In genomic region chr9:105243935-105244273, GRCh38 we compare ENCODE assay signal across 8 cellular contexts. TPM values are rescaled to one million over a fixed set of nuclear protein-coding genes. Genes with fewer than 3 reads are reported as not detected.
A peak's percentile ranks its signal among the peaks of the same experiment; 100 is the strongest.
DNase-seq lines count a peak whose midpoint lies in the region; ATAC-seq, FAIRE-seq and TF ChIP-seq lines count a peak whose summit lies in the region.

No MANE protein-coding gene starts in this region.

- ATAC-seq in HepG2 (no peak), thoracic aorta (ENCODE audit: insufficient number of reproducible peaks, low FRiP score, low read depth) (no peak)

- no peak for TF ChIP-seq RAD21 in HepG2 (CRISPR knock-in tag; IDR thresholded peaks at IDR 0.05)

- 12% methylated on average over 9 of the region's 9 CpGs for WGBS in HepG2 (ENCODE audit: low lambda C conversion rate)

- TF ChIP-seq POLR2A in HepG2 (IDR thresholded peaks at IDR 0.05; ENCODE audit: insufficient read depth in 1 of 2, low read depth in 2 of 2, low read length in 2 of 2) = no peak

- H3K27ac ChIP-seq in ascending aorta (peak overlapping the region; percentile 78 to 88), HepG2 (ENCODE audit: extremely low read length, insufficient read depth, low read length) (peak overlapping the region; percentile 56), thoracic aorta (peak overlapping the region; percentile 65 to 73)

- H3K4me3 ChIP-seq in ascending aorta (peak overlapping the region; percentile 96 to 97), HepG2 (replicated peaks in 1 of 3; ENCODE audit: insufficient read depth in 1 of 3, low read depth in 2 of 3, low read length in 3 of 3) (peak overlapping the region; percentile 93 to 98 (median 97)), thoracic aorta (peak overlapping the region; percentile 90)

- TF ChIP-seq CTCF in ascending aorta (IDR thresholded peaks at IDR 0.05) = no peak
- no peak for TF ChIP-seq CTCF in HepG2 (CRISPR knock-in tag; IDR thresholded peaks at IDR 0.05)
- TF ChIP-seq CTCF in thoracic aorta (IDR thresholded peaks at IDR 0.05) = no peak
- TF ChIP-seq CTCF in GM10248 (IDR thresholded peaks at IDR 0.05; ENCODE audit: control extremely low read depth, extremely low read depth, low read depth, missing control alignments) = no peak

- TF ChIP-seq EP300 in HepG2 (IDR thresholded peaks at IDR 0.05; ENCODE audit: low read depth in 2 of 2, low read length in 2 of 2) (no peak), HepG2 (CRISPR knock-in tag; IDR thresholded peaks at IDR 0.05; ENCODE audit: borderline replicate concordance) (no peak)

- peak overlapping the region; percentile 83 for H2AFZ ChIP-seq in HepG2 (ENCODE audit: low read length)

- FAIRE-seq in HepG2 (lab: Jason Lieb, UNC) = no peak

- no peaks in the 10 kb centered on the region for H3K27me3 ChIP-seq in ascending aorta
- H3K27me3 ChIP-seq in HepG2 (ENCODE audit: control insufficient read depth in 1 of 2, insufficient read depth in 2 of 2, low read length in 2 of 2) = no peaks in the 10 kb centered on the region
- H3K27me3 ChIP-seq in thoracic aorta (replicated peaks; ENCODE audit: insufficient read depth) = no peaks in the 10 kb centered on the region

- intact Hi-C loops in ascending aorta (cut with DNase I) (loop anchor here (1.0 to 5.0 kb wide), 8 partner anchors 39 to 1152 kb away; partner anchors contain the start of genes NIPSNAP3B and SMC2), HepG2 (cut with micrococcal nuclease; ENCODE audit: unreplicated experiment) (loop anchor here (2.0 kb wide), 3 partner anchors 87 to 317 kb away; no protein-coding TSS in a partner anchor)

- DNase-seq in activated T-cell treated with anti-CD3 and anti-CD28 coated beads, Interleukin-2, amount 50 U/mL, for 24 hours = no peak
- no peak for DNase-seq in activated T-cell treated with anti-CD3 and anti-CD28 coated beads, Interleukin-2, amount 50 U/mL, for 48 hours
- no peak for DNase-seq in ascending aorta (ENCODE audit: low spot score in 2 of 2)
- no peak for DNase-seq in HepG2 (ENCODE audit: low spot score)
- no peak for DNase-seq in thoracic aorta (ENCODE audit: low spot score)
- no peak for DNase-seq in GM10248 (ENCODE audit: extremely low spot score)
- no peak for DNase-seq in stimulated activated naive CD4-positive, alpha-beta T cell (lab: John Stamatoyannopoulos, UW)
- no peak for DNase-seq in stimulated activated naive CD4-positive, alpha-beta T cell treated with Interleukin-2 at 50 U/mL for 16 hours (lab: John Stamatoyannopoulos, UW)

- H3K4me3 Mint-ChIP-seq in activated T-cell treated with anti-CD3 and anti-CD28 coated beads, Interleukin-2, amount 50 U/mL, for 24 hours = peak overlapping the region; percentile 73

- no TSS peak for BruUV-seq in HepG2 (replicated peaks; lab: Mats Ljungman, UMichigan)

- CTCF ChIA-PET in HepG2 (lab: Yijun Ruan, JAX; ENCODE audit: low intra/inter-chr PET ratio, low total read pairs) = no interaction called here
- CTCF ChIA-PET in GM10248 (lab: Yijun Ruan, JAX) = interaction anchor here (0.6 to 2.0 kb wide), 5 partner anchors 10 to 25 kb away, joined by 3 to 11 read pairs (median 4); no protein-coding TSS in a partner anchor

- no peaks in the 10 kb centered on the region for H3K9me3 Mint-ChIP-seq in activated T-cell treated with anti-CD3 and anti-CD28 coated beads, Interleukin-2, amount 50 U/mL, for 24 hours

- peaks cover 34% of the 10 kb centered on the region for H3K27me3 Mint-ChIP-seq in activated T-cell treated with anti-CD3 and anti-CD28 coated beads, Interleukin-2, amount 50 U/mL, for 24 hours

- peaks cover 25% of the 10 kb centered on the region for H3K4me1 Mint-ChIP-seq in activated T-cell treated with anti-CD3 and anti-CD28 coated beads, Interleukin-2, amount 50 U/mL, for 24 hours (ENCODE audit: low read depth)

- in situ Hi-C loops in HepG2 (cut with HindIII; ENCODE audit: extremely low pct_ligation_motif_present, low pct_unique_long_range_greater_than_20kb) = no loop called here

- H3K79me2 ChIP-seq in HepG2 (ENCODE audit: insufficient read depth, low read length) = peaks cover 39% of the 10 kb centered on the region

- peak overlapping the region; percentile 77 for H3K27ac Mint-ChIP-seq in activated T-cell treated with anti-CD3 and anti-CD28 coated beads, Interleukin-2, amount 50 U/mL, for 24 hours

- no peaks in the 10 kb centered on the region for H3K36me3 ChIP-seq in ascending aorta
- no peaks in the 10 kb centered on the region for H3K36me3 ChIP-seq in HepG2 (replicated peaks in 1 of 2; ENCODE audit: control insufficient read depth in 1 of 2, insufficient read depth in 2 of 2, low read length in 2 of 2)
- no peaks in the 10 kb centered on the region for H3K36me3 ChIP-seq in thoracic aorta

- H3K4me2 ChIP-seq in HepG2 (ENCODE audit: low read depth, low read length) = peak overlapping the region; percentile 75

- H3K9ac ChIP-seq in HepG2 (ENCODE audit: insufficient read depth, low read depth, low read length) = peak overlapping the region; percentile 76

- H3K36me3 Mint-ChIP-seq in activated T-cell treated with anti-CD3 and anti-CD28 coated beads, Interleukin-2, amount 50 U/mL, for 24 hours (ENCODE audit: low read depth) = peaks cover 3% of the 10 kb centered on the region

- H3K4me1 ChIP-seq in ascending aorta (peaks cover 14 to 25% of the 10 kb centered on the region in 2 donors), HepG2 (ENCODE audit: insufficient read depth, low read length) (peaks cover 60% of the 10 kb centered on the region), thoracic aorta (ENCODE audit: control insufficient read depth in 1 of 2, low read depth in 2 of 2) (peaks cover 22 to 37% of the 10 kb centered on the region in 2 donors)

- H3K9me3 ChIP-seq in ascending aorta (peaks cover 6 to 8% of the 10 kb centered on the region in 2 donors), HepG2 (ENCODE audit: low read length) (no peaks in the 10 kb centered on the region), thoracic aorta (no peaks in the 10 kb centered on the region)

- POLR2A ChIA-PET in HepG2 (lab: Yijun Ruan, JAX) = interaction anchor here (1.0 to 2.4 kb wide), 7 partner anchors 14 to 344 kb away, joined by 3 to 17 read pairs (median 6); no protein-coding TSS in a partner anchor
- POLR2A ChIA-PET in GM10248 (lab: Yijun Ruan, JAX) = interaction anchor here (1.8 kb wide), 1 partner anchor 10 kb away, joined by 4 read pairs; no protein-coding TSS in a partner anchor

- H4K20me1 ChIP-seq in HepG2 (ENCODE audit: insufficient read depth, low read length) = no peaks in the 10 kb centered on the region

TF ChIP-seq in HepG2, 621 proteins besides CTCF, POLR2A, EP300 and RAD21 (continues in another document):
- TF ChIP-seq ZNF280D (CRISPR knock-in tag; IDR thresholded peaks at IDR 0.05) (no peak), NONO (IDR thresholded peaks at IDR 0.05) (no peak), NONO (CRISPR knock-in tag; conservative IDR thresholded peaks at IDR 0.05) (no peak), ZNF788 (CRISPR knock-in tag; IDR thresholded peaks at IDR 0.05; ENCODE audit: borderline replicate concordance) (no peak), FLYWCH1 (CRISPR knock-in tag; IDR thresholded peaks at IDR 0.05) (no peak)

RNA-seq across cellular contexts. Expression of gene SLC44A1, which starts 0.5 kb away (rescaled TPM):
- total RNA-seq in ascending aorta = 26.5 TPM
- total RNA-seq in HepG2 (2016; rRNA removed; fragmentation: Illumina TruSeq; extraction: Trizol) = 30.4 and 40.8 TPM in 2 replicates
- total RNA-seq in HepG2 (2016; cell fraction: cytosol; rRNA removed; fragmentation: Illumina TruSeq; extraction: Trizol; ENCODE audit: low read depth) = 12.0 and 12.2 TPM in 2 replicates
- 31.5 and 39.4 TPM in 2 replicates for total RNA-seq in HepG2 (2016; cell fraction: insoluble cytoplasmic fraction; rRNA removed; fragmentation: Illumina TruSeq; extraction: Trizol)
- 34.7 and 38.3 TPM in 2 replicates for total RNA-seq in HepG2 (2016; cell fraction: membrane; rRNA removed; fragmentation: Illumina TruSeq; extraction: Trizol)
- 31.6 and 40.2 TPM in 2 replicates for total RNA-seq in HepG2 (2016; cell fraction: nucleus; rRNA removed; fragmentation: Illumina TruSeq; extraction: Trizol)
- 21.1 and 21.4 TPM in 2 replicates for polyA plus RNA-seq in HepG2 (2011; rRNA removed)
- 15.7 and 26.2 TPM in 2 replicates for polyA plus RNA-seq in HepG2 (2011; cell fraction: cytosol; rRNA removed)
- polyA plus RNA-seq in HepG2 (2011; cell fraction: nucleus; rRNA removed) = 7.9 and 11.1 TPM in 2 replicates
- polyA plus RNA-seq in HepG2 (2012) = 38.1 and 40.7 TPM in 2 replicates
- polyA plus RNA-seq in HepG2 (2016; cell fraction: cytosol; fragmentation: Illumina TruSeq; extraction: Trizol; ENCODE audit: low read depth) = 5.0 and 7.1 TPM in 2 replicates
- polyA plus RNA-seq in HepG2 (2016; cell fraction: insoluble cytoplasmic fraction; fragmentation: Illumina TruSeq; extraction: Trizol; ENCODE audit: low read depth) = 20.0 and 22.2 TPM in 2 replicates
- polyA plus RNA-seq in HepG2 (2016; cell fraction: membrane; fragmentation: Illumina TruSeq; extraction: Trizol; ENCODE audit: low read depth) = 13.9 and 16.2 TPM in 2 replicates
- polyA plus RNA-seq in HepG2 (2016; cell fraction: nucleus; fragmentation: Illumina TruSeq; extraction: Trizol; ENCODE audit: insufficient read depth, low read depth) = 26.5 and 26.7 TPM in 2 replicates
- polyA minus RNA-seq in HepG2 (2011; rRNA and poly(A)+ RNA removed; ENCODE audit: low replicate concordance) = 69.1 and 73.0 TPM in 2 replicates
- 23.7 and 37.4 TPM in 2 replicates for polyA minus RNA-seq in HepG2 (2011; cell fraction: cytosol; rRNA and poly(A)+ RNA removed)
- 30.1 and 37.0 TPM in 2 replicates for polyA minus RNA-seq in HepG2 (2011; cell fraction: nucleus; rRNA and poly(A)+ RNA removed)
- 10 to 100 TPM; 33.9 to 58.8 TPM for total RNA-seq in thoracic aorta
